17 cellular contexts compared by ENCODE assay signal in the genomic region with DNA sequence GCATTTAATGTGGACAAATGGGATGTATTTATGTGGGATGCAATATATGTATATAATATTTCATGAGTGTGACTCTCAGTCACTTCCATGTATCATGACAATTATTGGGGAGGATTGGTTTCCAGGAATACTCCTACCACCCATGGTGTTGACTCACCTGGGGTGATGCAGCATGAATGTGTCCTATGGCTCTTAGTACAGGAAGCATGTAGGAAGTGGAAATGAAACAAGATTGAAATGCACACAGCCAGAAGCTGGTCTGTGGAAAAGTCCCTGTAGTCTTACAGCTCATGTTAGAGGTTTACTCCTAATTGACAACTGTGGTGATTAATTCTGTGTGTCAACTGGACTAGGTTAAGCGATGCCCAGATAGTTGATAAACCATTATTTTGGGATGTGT.
DNase-seq lines count a peak whose midpoint lies in the region; ATAC-seq and TF ChIP-seq lines count a peak whose summit lies in the region.
"Had no signal": no experiment of that assay in that cellular context is flagged by ENCODE, and none has a peak within 500 bp of the region (broad histone marks: within the 10 kb centered on the region; RNA-seq: fewer than 3 reads in every experiment).

No MANE protein-coding gene starts in this region.

- H3K79me2 ChIP-seq in mammary epithelial cell (ENCODE audit: insufficient read depth, low read length): no peaks in the 10 kb centered on the region
- H3K79me2 ChIP-seq: parathyroid adenoma had no signal

- H3K36me3 ChIP-seq in mammary epithelial cell (ENCODE audit: insufficient read depth, low read length) (no peaks in the 10 kb centered on the region), skeletal muscle tissue (ENCODE audit: control insufficient read depth in 3 of 3, insufficient read depth in 3 of 3, low read length in 3 of 3) (no peaks in the 10 kb centered on the region)
- H3K36me3 ChIP-seq: cardiac muscle cell had no signal

- WGBS in mammary epithelial cell (ENCODE audit: low coverage, missing lambda C conversion rate): 50% methylated on average over 1 of the region's 1 CpG

- H3K4me1 Mint-ChIP-seq in activated T-cell treated with anti-CD3 and anti-CD28 coated beads, Interleukin-2, amount 50 U/mL, for 4 hours (ENCODE audit: low read depth): peaks cover 17% of the 10 kb centered on the region

- BruUV-seq in mammary epithelial cell (replicated peaks; lab: Mats Ljungman, UMichigan): no TSS peak

- no peaks in the 10 kb centered on the region for H3K9me3 ChIP-seq in mammary epithelial cell (replicated peaks; ENCODE audit: insufficient read depth, low read length)
- no peaks in the 10 kb centered on the region for H3K9me3 ChIP-seq in skeletal muscle tissue (ENCODE audit: control insufficient read depth in 3 of 3, low read length in 3 of 3)

- H3K27ac ChIP-seq in mammary epithelial cell (ENCODE audit: insufficient read depth, low read depth, low read length) (peak overlapping the region; percentile 20), skeletal muscle tissue (ENCODE audit: low read depth, low read length) (peak overlapping the region; percentile 78)
- H3K27ac ChIP-seq: cardiac muscle cell, parathyroid adenoma had no signal

- H3K36me3 Mint-ChIP-seq in activated T-cell treated with anti-CD3 and anti-CD28 coated beads, Interleukin-2, amount 50 U/mL, for 4 hours (ENCODE audit: insufficient read depth): peaks cover 1% of the 10 kb centered on the region
- H3K36me3 Mint-ChIP-seq: mesothelial cell of epicardium; stimulated activated memory B cell treated with anti-CD40 and anti-IgM and Interleukin-4, amounts not matched to agents 10 μg/mL and 1 μg/mL and 100 μg/mL, for 72 hours had no signal

- H3K27me3 Mint-ChIP-seq in activated T-cell treated with anti-CD3 and anti-CD28 coated beads, Interleukin-2, amount 50 U/mL, for 4 hours (ENCODE audit: low read depth): no peaks in the 10 kb centered on the region
- H3K27me3 Mint-ChIP-seq: stimulated activated memory B cell treated with anti-CD40 and anti-IgM and Interleukin-4, amounts not matched to agents 10 μg/mL and 1 μg/mL and 100 μg/mL, for 72 hours had no signal

- no peak overlapping the region for H3K4me3 Mint-ChIP-seq in activated T-cell treated with anti-CD3 and anti-CD28 coated beads, Interleukin-2, amount 50 U/mL, for 4 hours
- H3K4me3 Mint-ChIP-seq: mesothelial cell of epicardium; stimulated activated memory B cell treated with anti-CD40 and anti-IgM and Interleukin-4, amounts not matched to agents 10 μg/mL and 1 μg/mL and 100 μg/mL, for 72 hours had no signal

- intact Hi-C loops in mammary epithelial cell (cut with micrococcal nuclease): no loop called here

- no peak overlapping the region for H3K9ac ChIP-seq in mammary epithelial cell (ENCODE audit: insufficient read depth, low read length)
- no peak overlapping the region for H3K9ac ChIP-seq in skeletal muscle tissue (ENCODE audit: low read depth in 1 of 3, low read length in 3 of 3)
- H3K9ac ChIP-seq: parathyroid adenoma had no signal

- TF ChIP-seq CTCF in mammary epithelial cell (conservative IDR thresholded peaks at IDR 0.05 in 1 of 2, IDR thresholded peaks at IDR 0.05 in 1 of 2; ENCODE audit: extremely low read depth in 1 of 2, insufficient read depth in 1 of 2, low read depth in 1 of 2, low read length in 2 of 2): no peak

- H3K4me1 ChIP-seq in mammary epithelial cell (ENCODE audit: insufficient read depth, low read length) (peaks cover 40% of the 10 kb centered on the region), skeletal muscle tissue (ENCODE audit: control insufficient read depth in 3 of 3, insufficient read depth in 3 of 3, low read length in 3 of 3) (peaks cover 16 to 28% (median 21%) of the 10 kb centered on the region in 3 donors)
- H3K4me1 ChIP-seq: parathyroid adenoma had no signal

- H2AFZ ChIP-seq in mammary epithelial cell (ENCODE audit: low read depth, low read length): peak overlapping the region; percentile 7
- H2AFZ ChIP-seq: parathyroid adenoma had no signal

- dilution Hi-C loops in mammary epithelial cell (cut with HindIII; ENCODE audit: low sequenced_read_pairs): loop anchor here (5.0 kb wide), 2 partner anchors 49 to 91 kb away; no protein-coding TSS in a partner anchor

- H4K20me1 ChIP-seq in mammary epithelial cell (ENCODE audit: insufficient read depth, low read length): no peaks in the 10 kb centered on the region

- H3K4me2 ChIP-seq in mammary epithelial cell (ENCODE audit: insufficient read depth, low read depth, low read length): no peak overlapping the region

- H3K9me3 Mint-ChIP-seq in activated T-cell treated with anti-CD3 and anti-CD28 coated beads, Interleukin-2, amount 50 U/mL, for 4 hours: no peaks in the 10 kb centered on the region
- H3K9me3 Mint-ChIP-seq: mesothelial cell of epicardium; stimulated activated memory B cell treated with anti-CD40 and anti-IgM and Interleukin-4, amounts not matched to agents 10 μg/mL and 1 μg/mL and 100 μg/mL, for 72 hours had no signal

- no peaks in the 10 kb centered on the region for H3K27me3 ChIP-seq in mammary epithelial cell (ENCODE audit: insufficient read depth, low read length)
- no peaks in the 10 kb centered on the region for H3K27me3 ChIP-seq in skeletal muscle tissue (ENCODE audit: control insufficient read depth in 3 of 3, insufficient read depth in 3 of 3, low read length in 3 of 3)
- H3K27me3 ChIP-seq: cardiac muscle cell had no signal

- CTCF ChIA-PET in mammary epithelial cell (lab: Charles Lee; ENCODE audit: low non-redundant PET): no interaction called here

- DNase-seq in activated T-cell treated with anti-CD3 and anti-CD28 coated beads, Interleukin-2, amount 50 U/mL, for 4 hours: no peak
- no peak for DNase-seq in activated T-cell treated with anti-CD3 and anti-CD28 coated beads, Interleukin-2, amount 50 U/mL, for 1 hour
- DNase-seq in M059J (ENCODE audit: low read depth) (peak; percentile 57), mammary epithelial cell (peak; percentile 93)
- DNase-seq: DMS53, GOT3, NCI-H1092 treated with DMSO at 0.1 percent for 48 hours, NCI-H345, RPMI8226 had no signal

- ATAC-seq in activated T-cell treated with anti-CD3 and anti-CD28 coated beads, Interleukin-2, amount 50 U/mL, for 4 hours: peak; percentile 49 to 59
- ATAC-seq in HG02852 (IDR thresholded peaks at IDR 0.05; ENCODE audit: unreplicated experiment): no peak
- ATAC-seq in HG02970 (IDR thresholded peaks at IDR 0.05; ENCODE audit: low FRiP score, unreplicated experiment): no peak
- no peak for ATAC-seq in GM21723 (IDR thresholded peaks at IDR 0.05; ENCODE audit: unreplicated experiment)
- ATAC-seq: stimulated activated memory B cell treated with anti-CD40 and anti-IgM and Interleukin-4, amounts not matched to agents 10 μg/mL and 1 μg/mL and 100 μg/mL, for 72 hours had no signal

- H3K4me3 ChIP-seq in mammary epithelial cell (replicated peaks in 1 of 3; ENCODE audit: insufficient read depth in 1 of 3, low read depth in 2 of 3, low read length in 3 of 3) (no peak overlapping the region), skeletal muscle tissue (ENCODE audit: low read length in 3 of 3) (no peak overlapping the region)
- H3K4me3 ChIP-seq: cardiac muscle cell had no signal

- in situ Hi-C loops in mammary epithelial cell (cut with MboI; ENCODE audit: low sequenced_read_pairs in 2 of 2): no loop called here

Comparison
In these comparisons a context has a peak if more than half of its experiments do, and no peak if none do; other contexts are left out.
1. ATAC-seq: peak in activated T-cell treated with anti-CD3 and anti-CD28 coated beads, Interleukin-2, amount 50 U/mL, for 4 hours (2 of 2); none in HG02852 (single experiment), HG02970 (single experiment) and GM21723 (single experiment).
2. DNase-seq: peak in M059J (single experiment) and mammary epithelial cell (single experiment); none in activated T-cell treated with anti-CD3 and anti-CD28 coated beads, Interleukin-2, amount 50 U/mL, for 4 hours (single experiment) and activated T-cell treated with anti-CD3 and anti-CD28 coated beads, Interleukin-2, amount 50 U/mL, for 1 hour (single experiment).